In the genomic region with DNA sequence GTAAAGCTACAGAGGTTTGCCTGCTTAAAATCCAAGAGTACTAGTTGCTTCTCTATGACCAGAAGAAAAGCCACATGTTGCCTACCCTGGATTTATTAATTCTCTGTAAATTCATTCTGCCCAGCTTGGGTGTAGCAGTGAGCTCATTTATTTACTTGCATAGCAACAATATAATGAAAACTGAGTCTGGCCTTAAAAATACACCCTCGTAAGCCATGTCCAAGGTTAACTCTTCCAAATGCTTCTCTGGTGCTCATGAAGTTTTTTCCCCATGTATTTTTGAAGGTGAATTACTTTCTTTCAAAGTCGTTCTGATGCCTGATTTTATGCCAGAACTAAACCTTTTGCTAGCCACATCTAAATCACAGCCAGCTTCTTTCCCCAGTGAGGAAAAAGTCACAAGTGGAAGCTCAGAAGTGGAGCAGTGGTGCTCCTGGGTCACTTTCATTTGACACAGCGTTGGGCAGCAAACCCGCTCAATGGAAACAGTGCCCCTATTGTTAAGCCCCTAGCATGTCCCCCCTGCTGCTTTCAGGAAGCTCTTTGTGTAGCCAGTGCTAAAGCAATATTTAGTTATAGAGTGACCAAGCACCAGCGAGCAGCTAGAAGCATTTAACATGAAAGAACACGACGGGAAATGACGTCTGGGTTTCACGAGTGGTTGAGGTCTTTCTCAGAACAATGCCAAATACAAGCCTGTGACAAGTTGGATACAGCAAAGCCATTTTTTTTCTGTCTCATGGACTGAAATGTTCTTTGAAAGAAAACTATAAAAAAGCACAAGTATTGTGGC, we compare ENCODE assay signal across 9 cellular contexts. TPM values are rescaled to one million over a fixed set of nuclear protein-coding genes. Genes with fewer than 3 reads are reported as not detected.
A peak's percentile ranks its signal among the peaks of the same experiment; 100 is the strongest.
DNase-seq lines count a peak whose midpoint lies in the region; ATAC-seq, FAIRE-seq and TF ChIP-seq lines count a peak whose summit lies in the region.
"Had no signal": no experiment of that assay in that cellular context is flagged by ENCODE, and none has a peak within 500 bp of the region (broad histone marks: within the 10 kb centered on the region; RNA-seq: fewer than 3 reads in every experiment).

No MANE protein-coding gene starts in this region.

- peak overlapping the region; percentile 91 for H3K27ac Mint-ChIP-seq in nephron progenitor cell

- H3K4me1 Mint-ChIP-seq in nephron progenitor cell, result peaks cover 47% of the 10 kb centered on the region

- no peaks in the 10 kb centered on the region for H3K9me3 Mint-ChIP-seq in nephron progenitor cell

- no peaks in the 10 kb centered on the region for H3K27me3 Mint-ChIP-seq in nephron progenitor cell (ENCODE audit: low read depth, poor library complexity)

- no peak for TF ChIP-seq CTCF in nephron progenitor cell (IDR thresholded peaks at IDR 0.05)
- no peak for TF ChIP-seq CTCF in GM10266 (IDR thresholded peaks at IDR 0.05; ENCODE audit: control insufficient read depth, insufficient read depth, low read depth, missing control alignments)

- H3K36me3 Mint-ChIP-seq in nephron progenitor cell (ENCODE audit: low read depth), result peaks cover 54% of the 10 kb centered on the region

- no peak for ATAC-seq in HG02610 (IDR thresholded peaks at IDR 0.05; ENCODE audit: unreplicated experiment)

- H3K4me3 Mint-ChIP-seq in nephron progenitor cell, result peak overlapping the region; percentile 23

- DNase-seq in C1 segment of cervical spinal cord (lab: John Stamatoyannopoulos, UW), result peak in 9 of 14 donors; percentile 18 to 71 (median 36)
- DNase-seq in NCI-H460 (ENCODE audit: extremely low read depth, low read depth), result peak; percentile 60
- DNase-seq in ecto neural progenitor cell (ENCODE audit: low spot score), result peak; percentile 62
- DNase-seq in nephron progenitor cell, result peak; percentile 16
- no peak for DNase-seq in GM10266 (ENCODE audit: extremely low spot score)
- no peak for DNase-seq in HTR-8/SVneo (ENCODE audit: insufficient read length, low spot score)
- no peak for DNase-seq in activated CD8-positive, alpha-beta memory T cell treated with anti-CD3 and anti-CD28 coated beads, Interleukin-2, amount 50 U/mL, for 48 hours
- DNase-seq: NCI-H446 treated with DMSO at 0.1 percent for 48 hours had no signal

- FAIRE-seq in HTR-8/SVneo (lab: Jason Lieb, UNC), result no peak

RNA-seq across cellular contexts. Expression of gene NEDD9, which starts 29.8 kb away (rescaled TPM):
- total RNA-seq in NCI-H460 (2014; rRNA removed; shearing (Covaris generic)), result 40.7 and 45.9 TPM in 2 replicates
- 24.8 and 29.2 TPM in 2 replicates for polyA plus RNA-seq in NCI-H460 (2014; cell fraction: nucleus; rRNA removed)

Comparison
In these comparisons a context has a peak if more than half of its experiments do, and no peak if none do; other contexts are left out.
1. DNase-seq: peak in C1 segment of cervical spinal cord (9 of 14), NCI-H460 (single experiment), ecto neural progenitor cell (single experiment) and nephron progenitor cell (single experiment); none in GM10266 (single experiment), HTR-8/SVneo (single experiment) and activated CD8-positive, alpha-beta memory T cell treated with anti-CD3 and anti-CD28 coated beads, Interleukin-2, amount 50 U/mL, for 48 hours (single experiment).